18 cellular contexts compared by ENCODE assay signal in the genomic region with DNA sequence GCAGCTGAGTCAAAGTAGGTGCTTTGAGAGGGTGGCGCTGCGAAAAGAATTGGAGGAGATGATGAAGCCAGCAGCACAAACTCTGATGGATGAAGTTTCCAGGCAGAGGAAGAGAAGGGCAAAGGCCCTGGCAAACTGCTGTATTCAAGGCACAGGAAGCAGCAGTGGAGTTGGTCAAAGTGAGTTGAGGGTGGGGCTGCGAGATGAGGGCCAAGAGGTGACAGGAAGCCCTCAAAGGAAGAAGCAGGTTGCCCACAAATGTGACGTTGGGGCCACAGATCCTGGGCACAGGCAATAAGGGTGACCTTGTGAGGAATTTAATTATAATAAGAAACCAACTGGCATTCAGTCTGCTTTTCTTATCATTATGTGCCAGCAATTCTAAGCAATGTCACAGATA.
"Had no signal": no experiment of that assay in that cellular context is flagged by ENCODE, and none has a peak within 500 bp of the region (broad histone marks: within the 10 kb centered on the region; RNA-seq: fewer than 3 reads in every experiment).

No MANE protein-coding gene starts in this region.

- H3K9me3 ChIP-seq: prostate gland, right atrium auricular region, sigmoid colon, thyroid gland, vagina had no signal

- H3K27me3 ChIP-seq: dorsolateral prefrontal cortex, neural progenitor cell, right atrium auricular region, sigmoid colon, thyroid gland, vagina had no signal

- DNase-seq: dorsolateral prefrontal cortex; effector CD4-positive, alpha-beta T cell; kidney; sigmoid colon; stimulated activated CD4-positive, alpha-beta T cell treated with anti-CD3 and anti-CD28 coated beads, Interleukin-2, amount 100 ng/mL, for 24 hours; stimulated activated CD4-positive, alpha-beta T cell treated with anti-CD3 and anti-CD28 coated beads, Interleukin-4, amount 100 ng/mL, for 24 hours; stimulated activated naive CD4-positive, alpha-beta T cell; stimulated activated naive CD8-positive, alpha-beta T cell treated with anti-CD3 and anti-CD28 coated beads, Interleukin-15, amount 100 ng/mL, for 72 hours; thyroid gland; trophoblast cell had no signal

- H3K4me1 ChIP-seq: neural progenitor cell, prostate gland, right atrium auricular region, sigmoid colon, thyroid gland, vagina had no signal

- FAIRE-seq: colon, frontal cortex, kidney had no signal

- ATAC-seq: left lobe of liver; stimulated activated naive CD8-positive, alpha-beta T cell treated with anti-CD3 and anti-CD28 coated beads, Interleukin-15, amount 100 ng/mL, for 72 hours had no signal

- H3K9ac ChIP-seq: neural progenitor cell had no signal

- H3K36me3 ChIP-seq: neural progenitor cell, prostate gland, right atrium auricular region, sigmoid colon, thyroid gland, vagina had no signal

- H3K4me3 ChIP-seq: dorsolateral prefrontal cortex, lung, neural progenitor cell, prostate gland, right atrium auricular region, sigmoid colon, thyroid gland, vagina had no signal

- H3K27ac ChIP-seq: dorsolateral prefrontal cortex, neural progenitor cell, prostate gland, right atrium auricular region, sigmoid colon, thyroid gland, vagina had no signal

- H2AFZ ChIP-seq: neural progenitor cell had no signal

- H3K4me2 ChIP-seq: neural progenitor cell had no signal
